2 cellular contexts compared by ENCODE assay signal in the genomic region with DNA sequence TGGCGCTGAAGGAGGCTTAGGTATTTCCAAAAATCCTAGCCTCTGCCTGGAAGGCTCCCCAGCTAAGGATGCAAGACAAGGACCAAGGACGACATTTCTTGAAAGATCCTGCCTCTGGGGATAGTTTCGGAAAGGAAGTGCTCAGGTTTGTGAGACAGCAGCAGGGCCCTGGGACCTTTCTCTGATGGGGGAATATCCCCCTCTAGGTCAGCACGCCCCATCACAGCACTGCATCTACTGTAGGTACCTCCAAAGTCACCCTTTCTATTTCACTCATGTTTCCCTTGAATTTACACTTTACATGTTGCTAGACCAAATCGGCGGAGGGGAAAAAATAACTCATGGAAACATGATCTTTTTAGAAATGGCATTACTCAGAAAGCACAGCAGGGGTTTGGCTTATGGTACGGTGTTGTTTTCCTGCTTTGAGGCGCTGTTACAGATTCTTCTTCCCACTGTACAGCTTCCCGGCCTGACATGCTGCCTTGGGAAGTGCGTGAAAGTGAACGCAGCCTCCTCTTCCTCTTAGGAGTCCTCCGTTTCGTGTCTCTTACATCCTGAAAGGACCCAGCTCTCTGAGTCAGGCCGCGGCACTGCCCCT.
TF ChIP-seq lines count a peak whose summit lies in the region.

No MANE protein-coding gene starts in this region.

TF ChIP-seq in GM23338, 12 proteins besides CTCF, POLR2A, EP300 and RAD21 (continued from another document):
- no peak for TF ChIP-seq CREB1 (CRISPR knock-in tag; IDR thresholded peaks at IDR 0.05; ENCODE audit: low read depth)
- TF ChIP-seq ZNF462 (CRISPR knock-in tag; IDR thresholded peaks at IDR 0.05) = no peak
- no peak for TF ChIP-seq NANOG (IDR thresholded peaks at IDR 0.05; ENCODE audit: borderline replicate concordance)
- no peak for TF ChIP-seq EZH2phosphoT487 (IDR thresholded peaks at IDR 0.05; ENCODE audit: unreplicated experiment)
- no peak for TF ChIP-seq REST (IDR thresholded peaks at IDR 0.05; ENCODE audit: unreplicated experiment)
- no peak for TF ChIP-seq JUNB (IDR thresholded peaks at IDR 0.05; ENCODE audit: unreplicated experiment)
- TF ChIP-seq POLR2AphosphoS5 (IDR thresholded peaks at IDR 0.05; ENCODE audit: low read depth) = no peak
- no peak for TF ChIP-seq ZNF114 (CRISPR knock-in tag; IDR thresholded peaks at IDR 0.05)
- TF ChIP-seq EZH2 (IDR thresholded peaks at IDR 0.05; ENCODE audit: low read depth, unreplicated experiment) = no peak

TF ChIP-seq in SK-N-SH, 30 proteins besides CTCF, POLR2A, EP300 and RAD21 (continued from another document):
- TF ChIP-seq MEF2A (IDR thresholded peaks at IDR 0.05; ENCODE audit: borderline replicate concordance, low read depth) (no peak), PBX3 (IDR thresholded peaks at IDR 0.05) (no peak), RXRA (IDR thresholded peaks at IDR 0.05; ENCODE audit: borderline replicate concordance, low read depth) (no peak), FOXM1 (IDR thresholded peaks at IDR 0.05; ENCODE audit: low read depth) (no peak)
- TF ChIP-seq, protein P1, sequence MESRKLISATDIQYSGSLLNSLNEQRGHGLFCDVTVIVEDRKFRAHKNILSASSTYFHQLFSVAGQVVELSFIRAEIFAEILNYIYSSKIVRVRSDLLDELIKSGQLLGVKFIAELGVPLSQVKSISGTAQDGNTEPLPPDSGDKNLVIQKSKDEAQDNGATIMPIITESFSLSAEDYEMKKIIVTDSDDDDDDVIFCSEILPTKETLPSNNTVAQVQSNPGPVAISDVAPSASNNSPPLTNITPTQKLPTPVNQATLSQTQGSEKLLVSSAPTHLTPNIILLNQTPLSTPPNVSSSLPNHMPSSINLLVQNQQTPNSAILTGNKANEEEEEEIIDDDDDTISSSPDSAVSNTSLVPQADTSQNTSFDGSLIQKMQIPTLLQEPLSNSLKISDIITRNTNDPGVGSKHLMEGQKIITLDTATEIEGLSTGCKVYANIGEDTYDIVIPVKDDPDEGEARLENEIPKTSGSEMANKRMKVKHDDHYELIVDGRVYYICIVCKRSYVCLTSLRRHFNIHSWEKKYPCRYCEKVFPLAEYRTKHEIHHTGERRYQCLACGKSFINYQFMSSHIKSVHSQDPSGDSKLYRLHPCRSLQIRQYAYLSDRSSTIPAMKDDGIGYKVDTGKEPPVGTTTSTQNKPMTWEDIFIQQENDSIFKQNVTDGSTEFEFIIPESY (IDR thresholded peaks at IDR 0.05; ENCODE audit: borderline replicate concordance, low read depth) = no peak
- TF ChIP-seq, protein P2, sequence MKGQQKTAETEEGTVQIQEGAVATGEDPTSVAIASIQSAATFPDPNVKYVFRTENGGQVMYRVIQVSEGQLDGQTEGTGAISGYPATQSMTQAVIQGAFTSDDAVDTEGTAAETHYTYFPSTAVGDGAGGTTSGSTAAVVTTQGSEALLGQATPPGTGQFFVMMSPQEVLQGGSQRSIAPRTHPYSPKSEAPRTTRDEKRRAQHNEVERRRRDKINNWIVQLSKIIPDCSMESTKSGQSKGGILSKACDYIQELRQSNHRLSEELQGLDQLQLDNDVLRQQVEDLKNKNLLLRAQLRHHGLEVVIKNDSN (IDR thresholded peaks at IDR 0.05; ENCODE audit: borderline replicate concordance, low read depth) = no peak
TF ChIP-seq in SK-N-SH: peak in this region for 0.
